In the genomic region with DNA sequence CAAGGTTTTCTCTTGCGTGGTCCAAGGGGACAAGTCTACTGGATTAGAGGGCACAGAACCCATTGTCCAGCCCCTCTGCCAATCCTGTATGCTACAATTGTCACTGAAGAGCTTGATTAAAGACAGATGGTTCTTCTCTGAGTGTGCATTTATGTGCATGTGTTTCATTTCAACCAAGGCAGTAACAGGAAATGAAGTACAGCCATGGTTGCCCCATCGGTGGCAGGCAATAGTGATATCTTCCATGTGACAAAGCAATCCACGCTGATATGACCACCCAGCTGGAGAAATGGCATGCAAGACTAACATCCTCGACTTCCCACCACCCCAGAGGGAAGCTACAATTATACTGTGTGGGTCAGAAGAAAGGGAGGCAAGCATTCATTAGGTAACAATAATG, we compare ENCODE assay signal across 22 cellular contexts.
A peak's percentile ranks its signal among the peaks of the same experiment; 100 is the strongest.
DNase-seq lines count a peak whose midpoint lies in the region; ATAC-seq and TF ChIP-seq lines count a peak whose summit lies in the region.
"Had no signal": no experiment of that assay in that cellular context is flagged by ENCODE, and none has a peak within 500 bp of the region (broad histone marks: within the 10 kb centered on the region; RNA-seq: fewer than 3 reads in every experiment).

No MANE protein-coding gene starts in this region.

- no peaks in the 10 kb centered on the region for H3K9me3 Mint-ChIP-seq in Caco-2 (ENCODE audit: unreplicated experiment)
- H3K9me3 Mint-ChIP-seq in activated naive CD4-positive, alpha-beta T cell treated with anti-CD3 and anti-CD28 coated beads, Interleukin-2, amount 10 ng/mL, durations not matched to agents 7 days and 5 days: no peaks in the 10 kb centered on the region

- POLR2A ChIA-PET in Caco-2 (lab: Charles Lee): no interaction called here

- H3K36me3 ChIP-seq in adipocyte (ENCODE audit: control insufficient read depth, insufficient read depth, low read length, severe bottlenecking): no peaks in the 10 kb centered on the region
- H3K36me3 ChIP-seq in Caco-2 (ENCODE audit: control insufficient read depth, insufficient read depth, low read length): no peaks in the 10 kb centered on the region

- no peaks in the 10 kb centered on the region for H3K9me3 ChIP-seq in adipocyte (ENCODE audit: control insufficient read depth, low read length)
- no peaks in the 10 kb centered on the region for H3K9me3 ChIP-seq in Caco-2

- no peak for ATAC-seq in GM18873 (IDR thresholded peaks at IDR 0.05; ENCODE audit: low FRiP score, unreplicated experiment)

- no TSS peak for BruUV-seq in Caco-2 (replicated peaks; lab: Mats Ljungman, UMichigan)

- H3K4me3 ChIP-seq in adipocyte (ENCODE audit: low read length) (no peak overlapping the region), fibroblast of pulmonary artery (replicated peaks; ENCODE audit: low read depth, low read length) (no peak overlapping the region), Caco-2 (ENCODE audit: low read depth, low read length) (no peak overlapping the region)

- TF ChIP-seq CTCF in AG09319 (IDR thresholded peaks at IDR 0.05; ENCODE audit: low read depth, low read length) (no peak), fibroblast of pulmonary artery (IDR thresholded peaks at IDR 0.05; ENCODE audit: low read length, missing control alignments) (no peak), Caco-2 (IDR thresholded peaks at IDR 0.05; ENCODE audit: insufficient read depth in 1 of 2, low read depth in 1 of 2, low read length in 1 of 2, severe bottlenecking in 1 of 2, unreplicated experiment in 1 of 2) (no peak)

- no peak overlapping the region for H3K4me3 Mint-ChIP-seq in Caco-2 (ENCODE audit: unreplicated experiment)
- H3K4me3 Mint-ChIP-seq in activated naive CD4-positive, alpha-beta T cell treated with anti-CD3 and anti-CD28 coated beads, Interleukin-2, amount 10 ng/mL, durations not matched to agents 7 days and 5 days: no peak overlapping the region
- H3K4me3 Mint-ChIP-seq: B cell, CD14-positive monocyte had no signal

- H3K27me3 ChIP-seq in adipocyte (replicated peaks; ENCODE audit: control insufficient read depth, insufficient read depth, low read length) (no peaks in the 10 kb centered on the region), Caco-2 (replicated peaks; ENCODE audit: control insufficient read depth, insufficient read depth, low read length) (no peaks in the 10 kb centered on the region)

- H3K27ac Mint-ChIP-seq in Caco-2 (ENCODE audit: unreplicated experiment): no peak overlapping the region
- no peak overlapping the region for H3K27ac Mint-ChIP-seq in activated naive CD4-positive, alpha-beta T cell treated with anti-CD3 and anti-CD28 coated beads, Interleukin-2, amount 10 ng/mL, durations not matched to agents 7 days and 5 days
- H3K27ac Mint-ChIP-seq: B cell, CD14-positive monocyte had no signal

- intact Hi-C loops in Caco-2 (cut with micrococcal nuclease; ENCODE audit: unreplicated experiment): no loop called here

- H3K9ac ChIP-seq in adipocyte (ENCODE audit: low read length): no peak overlapping the region

- peaks cover 38% of the 10 kb centered on the region for H3K4me1 Mint-ChIP-seq in Caco-2 (ENCODE audit: low read depth, unreplicated experiment)
- H3K4me1 Mint-ChIP-seq in activated naive CD4-positive, alpha-beta T cell treated with anti-CD3 and anti-CD28 coated beads, Interleukin-2, amount 10 ng/mL, durations not matched to agents 7 days and 5 days: no peaks in the 10 kb centered on the region
- H3K4me1 Mint-ChIP-seq: B cell, CD14-positive monocyte had no signal

- no peaks in the 10 kb centered on the region for H3K27me3 Mint-ChIP-seq in Caco-2 (ENCODE audit: insufficient read depth, unreplicated experiment)
- H3K27me3 Mint-ChIP-seq in activated naive CD4-positive, alpha-beta T cell treated with anti-CD3 and anti-CD28 coated beads, Interleukin-2, amount 10 ng/mL, durations not matched to agents 7 days and 5 days: peaks cover 20% of the 10 kb centered on the region

- H3K36me3 Mint-ChIP-seq in Caco-2 (ENCODE audit: insufficient read depth, unreplicated experiment): no peaks in the 10 kb centered on the region
- no peaks in the 10 kb centered on the region for H3K36me3 Mint-ChIP-seq in activated naive CD4-positive, alpha-beta T cell treated with anti-CD3 and anti-CD28 coated beads, Interleukin-2, amount 10 ng/mL, durations not matched to agents 7 days and 5 days
- H3K36me3 Mint-ChIP-seq: CD14-positive monocyte had no signal

- H3K4me1 ChIP-seq in adipocyte (ENCODE audit: control insufficient read depth, insufficient read depth, low read length) (peaks cover 29% of the 10 kb centered on the region), Caco-2 (peaks cover 26% of the 10 kb centered on the region)

- DNase-seq in AG09319 (ENCODE audit: extremely low read depth, low read depth): peak; percentile 44
- peak; percentile 66 for DNase-seq in GM04504 (ENCODE audit: low read depth)
- peak; percentile 33 for DNase-seq in adipocyte (ENCODE audit: low read depth)
- peak; percentile 30 for DNase-seq in fibroblast of pulmonary artery (ENCODE audit: low read depth)
- DNase-seq in Caco-2: no peak
- DNase-seq in activated naive CD4-positive, alpha-beta T cell treated with anti-CD3 and anti-CD28 coated beads, Interleukin-2, amount 10 ng/mL, durations not matched to agents 7 days and 5 days: no peak
- DNase-seq in HPDE6-E6E7 (ENCODE audit: extremely low spot score): no peak
- DNase-seq: DMS79, Karpas-422, MV-4-11, NCI-H1105 treated with DMSO at 0.1 percent for 48 hours, NCI-H2081, NCI-H2171 treated with DMSO at 0.1 percent for 48 hours, NCI-H446, NCI-H526 treated with DMSO at 0.1 percent for 48 hours, OCI-M1, RPMI8226, SHP77, T-helper 1 cell had no signal

- CTCF ChIA-PET in Caco-2 (lab: Charles Lee): no interaction called here
- CTCF ChIA-PET in activated naive CD4-positive, alpha-beta T cell treated with anti-CD3 and anti-CD28 coated beads, Interleukin-2, amount 10 ng/mL, durations not matched to agents 7 days and 5 days (lab: Charles Lee): interaction anchor here (1.0 kb wide), 1 partner anchor 86 kb away, joined by 3 read pairs; no protein-coding TSS in a partner anchor

Comparison
In these comparisons a context has a peak if more than half of its experiments do, and no peak if none do; other contexts are left out.
1. DNase-seq: peak in AG09319 (single experiment), GM04504 (single experiment), adipocyte (single experiment) and fibroblast of pulmonary artery (single experiment); none in Caco-2 (0 of 2), activated naive CD4-positive, alpha-beta T cell treated with anti-CD3 and anti-CD28 coated beads, Interleukin-2, amount 10 ng/mL, durations not matched to agents 7 days and 5 days (single experiment) and HPDE6-E6E7 (single experiment).